In the genomic region with DNA sequence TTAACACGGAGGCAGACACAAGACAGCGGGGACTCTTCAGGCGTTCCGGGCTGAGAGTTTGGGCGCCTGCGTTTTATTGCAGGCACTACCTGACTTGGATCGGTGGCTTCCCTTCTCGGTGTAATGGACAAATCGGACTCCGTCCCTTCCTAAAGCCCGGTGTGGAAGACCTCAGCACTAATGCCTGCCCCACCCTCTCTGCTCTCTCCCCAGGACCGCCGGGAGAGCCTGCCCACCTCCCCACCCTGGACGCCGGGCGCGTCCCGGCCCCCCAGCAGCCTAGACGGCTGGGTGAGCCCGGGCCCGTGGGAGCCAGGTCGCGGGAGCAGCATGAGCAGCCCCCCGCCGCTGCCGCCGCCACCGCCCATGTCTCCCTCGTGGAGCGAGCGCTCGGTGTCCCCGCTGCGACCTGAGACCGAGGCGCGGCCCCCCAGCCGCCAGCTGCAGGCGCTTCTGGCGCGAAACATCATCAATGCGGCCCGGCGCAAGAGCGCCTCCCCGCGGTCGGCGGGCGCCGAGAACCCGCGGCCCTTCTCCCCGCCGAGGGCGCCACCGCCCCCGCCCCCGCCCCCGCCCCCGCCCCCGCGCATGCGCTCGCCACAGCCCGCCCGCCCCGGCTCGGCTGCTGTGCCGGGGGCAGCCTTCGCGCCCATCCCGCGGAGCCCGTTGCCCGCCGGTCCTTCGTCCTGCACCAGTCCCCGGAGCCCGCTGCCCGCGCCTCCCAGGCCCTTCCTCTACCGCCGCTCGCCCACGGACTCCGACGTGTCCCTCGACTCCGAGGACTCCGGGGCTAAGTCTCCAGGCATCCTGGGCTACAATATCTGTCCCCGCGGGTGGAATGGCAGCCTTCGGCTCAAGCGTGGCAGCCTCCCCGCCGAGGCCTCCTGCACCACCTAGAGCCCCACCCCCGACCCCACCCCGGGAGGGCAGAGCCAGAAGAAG, we compare ENCODE assay signal across 8 cellular contexts. TPM values are rescaled to one million over a fixed set of nuclear protein-coding genes. Genes with fewer than 3 reads are reported as not detected.
A peak's percentile ranks its signal among the peaks of the same experiment; 100 is the strongest.
DNase-seq lines count a peak whose midpoint lies in the region; ATAC-seq and TF ChIP-seq lines count a peak whose summit lies in the region.

No MANE protein-coding gene starts in this region.

- peak overlapping the region; percentile 68 for H3K27ac Mint-ChIP-seq in activated CD4-positive, alpha-beta T cell treated with anti-CD3 and anti-CD28 coated beads, Interleukin-2, amount 10 ng/mL, durations not matched to agents 24 days and 14 days
- H3K27ac Mint-ChIP-seq in memory B cell, result no peak overlapping the region

- peaks cover 10% of the 10 kb centered on the region for H3K4me1 Mint-ChIP-seq in activated CD4-positive, alpha-beta T cell treated with anti-CD3 and anti-CD28 coated beads, Interleukin-2, amount 10 ng/mL, durations not matched to agents 24 days and 14 days
- peaks cover 15% of the 10 kb centered on the region for H3K4me1 Mint-ChIP-seq in memory B cell

- peak overlapping the region; percentile 80 for H3K4me3 Mint-ChIP-seq in activated CD4-positive, alpha-beta T cell treated with anti-CD3 and anti-CD28 coated beads, Interleukin-2, amount 10 ng/mL, durations not matched to agents 24 days and 14 days
- peak overlapping the region; percentile 90 for H3K4me3 Mint-ChIP-seq in memory B cell

- DNase-seq in NCI-H345 (lab: John Stamatoyannopoulos, UW) (peak; percentile 73), ecto neural progenitor cell (ENCODE audit: low spot score) (peak; percentile 93), memory B cell (ENCODE audit: low spot score in 2 of 2) (peak; percentile 86 to 88)
- DNase-seq in activated CD4-positive, alpha-beta T cell treated with anti-CD3 and anti-CD28 coated beads, Interleukin-2, amount 10 ng/mL, durations not matched to agents 24 days and 14 days, result peak; percentile 95
- DNase-seq in stimulated activated CD8-positive, alpha-beta memory T cell treated with anti-CD3 and anti-CD28 coated beads, Interleukin-15, amount 100 ng/mL, for 1 hour (ENCODE audit: low read depth), result peak; percentile 46

- H3K36me3 Mint-ChIP-seq in activated CD4-positive, alpha-beta T cell treated with anti-CD3 and anti-CD28 coated beads, Interleukin-2, amount 10 ng/mL, durations not matched to agents 24 days and 14 days (ENCODE audit: low read depth), result no peaks in the 10 kb centered on the region
- H3K36me3 Mint-ChIP-seq in memory B cell, result no peaks in the 10 kb centered on the region

- H3K9me3 Mint-ChIP-seq in activated CD4-positive, alpha-beta T cell treated with anti-CD3 and anti-CD28 coated beads, Interleukin-2, amount 10 ng/mL, durations not matched to agents 24 days and 14 days, result no peaks in the 10 kb centered on the region
- H3K9me3 Mint-ChIP-seq in memory B cell, result no peaks in the 10 kb centered on the region

- ATAC-seq in GM18502 (IDR thresholded peaks at IDR 0.05; ENCODE audit: poor library complexity, unreplicated experiment) (peak; percentile 77), HG03064 (IDR thresholded peaks at IDR 0.05; ENCODE audit: low read depth, unreplicated experiment) (peak; percentile 66), memory B cell (ENCODE audit: low read depth) (peak; percentile 90)

- intact Hi-C loops in activated CD4-positive, alpha-beta T cell treated with anti-CD3 and anti-CD28 coated beads, Interleukin-2, amount 10 ng/mL, durations not matched to agents 24 days and 14 days (cut with micrococcal nuclease), result loop anchor here (1.0 to 5.0 kb wide), 3 partner anchors 95 to 199 kb away; a partner anchor contains a TSS

- TF ChIP-seq CTCF in 22Rv1 (IDR thresholded peaks at IDR 0.05), result peak; percentile 85

- peaks cover 24% of the 10 kb centered on the region for H3K27me3 Mint-ChIP-seq in activated CD4-positive, alpha-beta T cell treated with anti-CD3 and anti-CD28 coated beads, Interleukin-2, amount 10 ng/mL, durations not matched to agents 24 days and 14 days
- peaks cover 3% of the 10 kb centered on the region for H3K27me3 Mint-ChIP-seq in memory B cell

- no peak overlapping the region for H3K27ac ChIP-seq in 22Rv1

RNA-seq across cellular contexts. Expression of a gene that starts 4.6 kb away (rescaled TPM):
- total RNA-seq in activated CD4-positive, alpha-beta T cell treated with anti-CD3 and anti-CD28 coated beads, Interleukin-2, amount 10 ng/mL, durations not matched to agents 24 days and 14 days, result 0.07 and 0.28 TPM in 2 replicates

RNA-seq across cellular contexts. Expression of a gene that starts 16.0 kb away (rescaled TPM):
- total RNA-seq in activated CD4-positive, alpha-beta T cell treated with anti-CD3 and anti-CD28 coated beads, Interleukin-2, amount 10 ng/mL, durations not matched to agents 24 days and 14 days, result not detected in 2 replicates

RNA-seq across cellular contexts. Expression of a gene that starts 44.4 kb away (rescaled TPM):
- total RNA-seq in activated CD4-positive, alpha-beta T cell treated with anti-CD3 and anti-CD28 coated beads, Interleukin-2, amount 10 ng/mL, durations not matched to agents 24 days and 14 days, result 69.6 and 78.4 TPM in 2 replicates
